ENCODE assay signal across 11 cellular contexts in the genomic region with DNA sequence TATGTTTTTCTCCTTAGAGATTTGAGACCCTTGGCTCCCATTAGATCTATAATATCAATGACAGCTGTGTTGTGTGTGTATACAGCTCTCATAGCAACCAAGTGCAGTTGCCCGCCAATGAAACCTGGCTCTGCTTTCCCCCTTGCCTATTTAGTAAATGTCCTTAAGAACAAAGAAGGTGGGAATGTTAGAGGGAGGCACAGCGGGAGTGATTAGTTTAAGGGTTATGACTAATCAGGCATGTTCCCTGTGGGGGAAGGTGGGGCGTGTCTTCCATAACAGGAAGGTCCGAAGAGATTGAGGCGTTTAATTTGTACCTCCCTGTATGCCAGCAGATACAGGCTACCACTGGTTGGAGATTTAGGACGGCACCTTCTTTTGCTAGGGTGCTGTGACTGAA.
DNase-seq lines count a peak whose midpoint lies in the region; ATAC-seq and TF ChIP-seq lines count a peak whose summit lies in the region.
"Had no signal": no experiment of that assay in that cellular context is flagged by ENCODE, and none has a peak within 500 bp of the region (broad histone marks: within the 10 kb centered on the region; RNA-seq: fewer than 3 reads in every experiment).

No MANE protein-coding gene starts in this region.

- WGBS in hepatocyte (ENCODE audit: low lambda C conversion rate, missing lambda C conversion rate), result 66% methylated on average over 6 of the region's 6 CpGs

- H3K36me3 ChIP-seq in hepatocyte (replicated peaks; ENCODE audit: insufficient read depth, low read depth), result no peaks in the 10 kb centered on the region
- H3K36me3 ChIP-seq: pancreas, Peyer's patch had no signal

- no peaks in the 10 kb centered on the region for H4K20me1 ChIP-seq in hepatocyte (ENCODE audit: insufficient read depth, poor library complexity, severe bottlenecking)

- no peak overlapping the region for H2AFZ ChIP-seq in hepatocyte

- ATAC-seq in GM19463 (IDR thresholded peaks at IDR 0.05; ENCODE audit: unreplicated experiment) (no peak), GM19397 (IDR thresholded peaks at IDR 0.05; ENCODE audit: unreplicated experiment) (no peak), GM19467 (IDR thresholded peaks at IDR 0.05; ENCODE audit: unreplicated experiment) (no peak)
- ATAC-seq: pancreas; stimulated activated naive B cell treated with anti-CD40 and anti-IgM and Interleukin-4, amounts not matched to agents 10 μg/mL and 1 μg/mL and 100 μg/mL, for 72 hours had no signal

- no peak overlapping the region for H3K27ac ChIP-seq in hepatocyte
- H3K27ac ChIP-seq: pancreas had no signal

- DNase-seq in NCI-H2081 (lab: John Stamatoyannopoulos, UW) (peak; percentile 4 to 36), NCI-H2081 treated with DMSO at 0.1 percent for 48 hours (lab: John Stamatoyannopoulos, UW) (no peak), amniotic epithelial cell (ENCODE audit: low read depth) (peak; percentile 44), hepatocyte (ENCODE audit: low spot score) (peak; percentile 18), ureter (ENCODE audit: low spot score) (peak; percentile 48)
- DNase-seq: pancreas; Peyer's patch; stimulated activated naive B cell treated with anti-CD40 and anti-IgM and Interleukin-4, amounts not matched to agents 10 μg/mL and 1 μg/mL and 100 μg/mL, for 72 hours had no signal

- no peaks in the 10 kb centered on the region for H3K4me1 ChIP-seq in hepatocyte (ENCODE audit: insufficient read depth)
- H3K4me1 ChIP-seq: pancreas, Peyer's patch had no signal

- H3K9me3 ChIP-seq in hepatocyte (ENCODE audit: low read depth), result no peaks in the 10 kb centered on the region
- H3K9me3 ChIP-seq: pancreas, Peyer's patch had no signal

- TF ChIP-seq CTCF in hepatocyte (IDR thresholded peaks at IDR 0.05; ENCODE audit: poor library complexity), result no peak

- no peaks in the 10 kb centered on the region for H3K9me2 ChIP-seq in hepatocyte (replicated peaks; ENCODE audit: insufficient read depth)

- no peaks in the 10 kb centered on the region for H3K79me2 ChIP-seq in hepatocyte

- H3K4me2 ChIP-seq in hepatocyte, result no peak overlapping the region

- no peak overlapping the region for H3K4me3 ChIP-seq in hepatocyte
- H3K4me3 ChIP-seq: pancreas, Peyer's patch had no signal

- no peaks in the 10 kb centered on the region for H3K27me3 ChIP-seq in hepatocyte
- H3K27me3 ChIP-seq: pancreas, Peyer's patch had no signal
